ENCODE assay signal across 7 cellular contexts in the genomic region with DNA sequence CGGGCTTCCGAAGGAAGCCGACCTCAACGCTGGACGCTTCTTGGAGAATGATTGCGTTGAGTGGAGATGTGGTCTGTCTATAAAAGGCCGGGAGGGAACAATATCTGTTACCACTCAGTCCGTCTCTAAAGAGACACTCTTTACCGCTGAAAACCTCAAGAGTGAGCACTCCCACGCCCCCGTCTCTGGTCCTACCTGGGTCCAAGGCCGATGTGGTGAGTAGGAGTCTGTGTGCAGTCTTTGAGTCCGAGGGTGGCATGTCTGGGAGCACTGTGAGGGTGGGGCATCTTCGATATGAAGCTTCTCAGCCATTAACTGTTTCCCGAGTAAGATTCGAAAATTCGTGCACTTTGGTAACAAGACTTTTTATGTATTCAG. TPM values are rescaled to one million over a fixed set of nuclear protein-coding genes. Genes with fewer than 3 reads are reported as not detected.
A peak's percentile ranks its signal among the peaks of the same experiment; 100 is the strongest.
DNase-seq lines count a peak whose midpoint lies in the region; ATAC-seq and TF ChIP-seq lines count a peak whose summit lies in the region.

No MANE protein-coding gene starts in this region.

- H3K9me3 Mint-ChIP-seq in stimulated activated naive CD8-positive, alpha-beta T cell treated with anti-CD3 and anti-CD28 coated beads, Interleukin-15, Interleukin-2, amounts not matched to agents 100 ng/mL and 50 ng/mL, for 24 hours, result peaks cover 40% of the 10 kb centered on the region

- peak overlapping the region; percentile 39; the same call in 1 of the 2 replicates for H3K27ac ChIP-seq in SU-DHL-6 (ENCODE audit: low read depth, low read length)
- H3K27ac ChIP-seq in colonic mucosa, result peak overlapping the region; percentile 38
- H3K27ac ChIP-seq in lung (ENCODE audit: low read depth in 1 of 2, low read length in 1 of 2), result peak overlapping the region in 1 of 2 donors; percentile 37

- no peaks in the 10 kb centered on the region for H3K27me3 Mint-ChIP-seq in stimulated activated naive CD8-positive, alpha-beta T cell treated with anti-CD3 and anti-CD28 coated beads, Interleukin-15, Interleukin-2, amounts not matched to agents 100 ng/mL and 50 ng/mL, for 24 hours

- no peaks in the 10 kb centered on the region for H3K27me3 ChIP-seq in SU-DHL-6 (ENCODE audit: low read length)
- H3K27me3 ChIP-seq in colonic mucosa, result no peaks in the 10 kb centered on the region
- H3K27me3 ChIP-seq in lung (ENCODE audit: control insufficient read depth, insufficient read depth), result no peaks in the 10 kb centered on the region

- DNase-seq in colonic mucosa (peak; percentile 31), lung (ENCODE audit: low spot score) (no peak), COLO829 (ENCODE audit: low spot score) (no peak)

- H3F3A ChIP-seq in SU-DHL-6 (ENCODE audit: insufficient read depth), result peaks cover 18% of the 10 kb centered on the region; the same call in 1 of the 2 replicates

- TF ChIP-seq CTCF in SU-DHL-6 (IDR thresholded peaks at IDR 0.05; ENCODE audit: insufficient read depth, low read length, poor library complexity, severe bottlenecking) (no peak), colonic mucosa (IDR thresholded peaks at IDR 0.05) (no peak), lung (IDR thresholded peaks at IDR 0.05; ENCODE audit: control extremely low read depth, extremely low read depth) (no peak)

- no peaks in the 10 kb centered on the region for H4K20me1 ChIP-seq in SU-DHL-6 (ENCODE audit: low read depth, low read length)

- peak overlapping the region; percentile 83 for H3K4me3 Mint-ChIP-seq in stimulated activated naive CD8-positive, alpha-beta T cell treated with anti-CD3 and anti-CD28 coated beads, Interleukin-15, Interleukin-2, amounts not matched to agents 100 ng/mL and 50 ng/mL, for 24 hours

- peak overlapping the region; percentile 83 for H2AFZ ChIP-seq in SU-DHL-6 (ENCODE audit: low read depth, low read length, severe bottlenecking)

- H3K4me1 Mint-ChIP-seq in stimulated activated naive CD8-positive, alpha-beta T cell treated with anti-CD3 and anti-CD28 coated beads, Interleukin-15, Interleukin-2, amounts not matched to agents 100 ng/mL and 50 ng/mL, for 24 hours (ENCODE audit: low read depth), result peaks cover 23% of the 10 kb centered on the region

- peak overlapping the region; percentile 90 for H3K4me2 ChIP-seq in SU-DHL-6 (ENCODE audit: low read depth, low read length, poor library complexity, severe bottlenecking)

- no peaks in the 10 kb centered on the region; the same call in 1 of the 2 replicates for H3K79me2 ChIP-seq in SU-DHL-6 (ENCODE audit: insufficient read depth, low read length)

- intact Hi-C loops in colonic mucosa (cut with DNase I), result no loop called here

- H3K27ac Mint-ChIP-seq in stimulated activated naive CD8-positive, alpha-beta T cell treated with anti-CD3 and anti-CD28 coated beads, Interleukin-15, Interleukin-2, amounts not matched to agents 100 ng/mL and 50 ng/mL, for 24 hours, result peak overlapping the region; percentile 53

- no peaks in the 10 kb centered on the region for H3K36me3 ChIP-seq in SU-DHL-6 (ENCODE audit: low read length)
- no peaks in the 10 kb centered on the region for H3K36me3 ChIP-seq in colonic mucosa
- H3K36me3 ChIP-seq in lung (ENCODE audit: control insufficient read depth in 2 of 2, insufficient read depth in 2 of 2, low read length in 2 of 2), result peaks cover 0 to 5% of the 10 kb centered on the region in 2 donors

- peak; percentile 23 for ATAC-seq in GM18498 (IDR thresholded peaks at IDR 0.05; ENCODE audit: unreplicated experiment)
- peak; percentile 19 for ATAC-seq in HG03095 (IDR thresholded peaks at IDR 0.05; ENCODE audit: unreplicated experiment)
- peak; percentile 19 for ATAC-seq in lung (ENCODE audit: insufficient read depth, low FRiP score)

- WGBS in lung, 2 donors, result 3 to 5% methylated on average over 17 of the region's 17 CpGs

- H3K9me2 ChIP-seq in SU-DHL-6 (replicated peaks; ENCODE audit: insufficient read depth, low read length), result no peaks in the 10 kb centered on the region

- H3K36me3 Mint-ChIP-seq in stimulated activated naive CD8-positive, alpha-beta T cell treated with anti-CD3 and anti-CD28 coated beads, Interleukin-15, Interleukin-2, amounts not matched to agents 100 ng/mL and 50 ng/mL, for 24 hours (ENCODE audit: low read depth), result peaks cover 46% of the 10 kb centered on the region

- H3K9me3 ChIP-seq in SU-DHL-6 (ENCODE audit: insufficient read depth, low read length) (peaks cover 15% of the 10 kb centered on the region), colonic mucosa (no peaks in the 10 kb centered on the region), lung (ENCODE audit: control insufficient read depth in 2 of 2, insufficient read depth in 1 of 2, low read length in 1 of 2) (peaks cover 0 to 6% of the 10 kb centered on the region in 2 donors)

- H3K9ac ChIP-seq in SU-DHL-6 (ENCODE audit: low read length), result peak overlapping the region; percentile 75
- H3K9ac ChIP-seq in colonic mucosa (ENCODE audit: low read depth in 2 of 2, low read length in 2 of 2), result peak overlapping the region; percentile 80 to 84

- H3K4me3 ChIP-seq in SU-DHL-6 (ENCODE audit: insufficient read depth, low read length, poor library complexity, severe bottlenecking) (peak overlapping the region; percentile 62), colonic mucosa (peak overlapping the region; percentile 97), lung (peak overlapping the region; percentile 93)

- no peaks in the 10 kb centered on the region for H3K4me1 ChIP-seq in colonic mucosa
- peaks cover 0 to 3% of the 10 kb centered on the region in 2 donors for H3K4me1 ChIP-seq in lung (ENCODE audit: control insufficient read depth in 2 of 2, insufficient read depth in 2 of 2, low read length in 2 of 2)

RNA-seq across cellular contexts. Expression of gene ZFP69, which starts 0.6 kb away (rescaled TPM):
- total RNA-seq in colonic mucosa, result 1 to 10 TPM; 2.1 to 2.7 TPM
- 1 to 10 TPM; 3.4 to 4.2 TPM for total RNA-seq in lung
- 1 to 10 TPM; 1.7 to 4.2 TPM for polyA plus RNA-seq in lung

RNA-seq across cellular contexts. Expression of gene ZFP69B, which starts 27.4 kb away (rescaled TPM):
- 1 to 10 TPM; 1.4 to 1.9 TPM for total RNA-seq in colonic mucosa
- total RNA-seq in lung, result 1 to 10 TPM; 2.0 to 2.7 TPM
- polyA plus RNA-seq in lung, result under 1 TPM; 0.43 to 0.87 TPM

RNA-seq across cellular contexts. Expression of gene EXO5, which starts 30.9 kb away (rescaled TPM):
- total RNA-seq in colonic mucosa, result 1 to 10 TPM; 5.5 to 8.7 TPM
- total RNA-seq in lung, result 1 to 10 TPM; 5.0 to 8.4 TPM
- 1 to 10 TPM; 4.8 to 5.3 TPM for polyA plus RNA-seq in lung

RNA-seq across cellular contexts. Expression of gene ZNF684, which starts 53.8 kb away (rescaled TPM):
- 1 to 10 TPM; 4.6 to 4.9 TPM for total RNA-seq in colonic mucosa
- total RNA-seq in lung, result 1 to 10 TPM; 4.8 to 5.2 TPM
- polyA plus RNA-seq in lung, result 1 to 10 TPM; 1.7 to 3.3 TPM
